ENCODE assay signal across 10 cellular contexts in genomic region chr21:17693801-17694200, GRCh38.
"Had no signal": no experiment of that assay in that cellular context is flagged by ENCODE, and none has a peak within 500 bp of the region (broad histone marks: within the 10 kb centered on the region; RNA-seq: fewer than 3 reads in every experiment).

No MANE protein-coding gene starts in this region.

- FAIRE-seq: TTC549 had no signal

- ATAC-seq: T-helper 17 cell had no signal

- DNase-seq: activated CD4-positive, alpha-beta T cell treated with anti-CD3 and anti-CD28 coated beads for 1 hour; activated CD8-positive, alpha-beta memory T cell treated with anti-CD3 and anti-CD28 coated beads for 24 hours; activated effector memory CD4-positive, alpha-beta T cell treated with Interleukin-2 at 50 U/mL for 16 hours; anterior cingulate cortex; dermis blood vessel endothelial cell; endodermal cell; erythroblast; stimulated activated CD4-positive, alpha-beta T cell treated with anti-CD3 and anti-CD28 coated beads, Interleukin-4, amount 100 ng/mL, for 24 hours; T-helper 17 cell had no signal
